13 cellular contexts compared by ENCODE assay signal in genomic region chr7:150385240-150385830, GRCh38. TPM values are rescaled to one million over a fixed set of nuclear protein-coding genes. Genes with fewer than 3 reads are reported as not detected.
DNase-seq lines count a peak whose midpoint lies in the region; TF ChIP-seq lines count a peak whose summit lies in the region.
"Had no signal": no experiment of that assay in that cellular context is flagged by ENCODE, and none has a peak within 500 bp of the region (broad histone marks: within the 10 kb centered on the region; RNA-seq: fewer than 3 reads in every experiment).

No MANE protein-coding gene starts in this region.

- 78% methylated on average over 15 of the region's 15 CpGs for WGBS in prostate gland
- 92% methylated on average over 15 of the region's 15 CpGs for WGBS in smooth muscle cell (ENCODE audit: low lambda C conversion rate)

- H3K27me3 ChIP-seq in prostate gland (replicated peaks; ENCODE audit: insufficient read depth) = no peaks in the 10 kb centered on the region
- H3K27me3 ChIP-seq in smooth muscle cell (ENCODE audit: low read depth) = no peaks in the 10 kb centered on the region
- H3K27me3 ChIP-seq: uterus had no signal

- H3K27ac ChIP-seq in caudate nucleus (ENCODE audit: low read depth, low read length) (peak overlapping the region; percentile 99), prostate gland (no peak overlapping the region), smooth muscle cell (ENCODE audit: low read depth) (no peak overlapping the region)
- H3K27ac ChIP-seq: uterus had no signal

- peaks cover 62% of the 10 kb centered on the region for H4K20me1 ChIP-seq in smooth muscle cell (ENCODE audit: low read depth)

- no peaks in the 10 kb centered on the region for H3F3A ChIP-seq in smooth muscle cell (ENCODE audit: low read depth)

- DNase-seq in CD14-positive monocyte (ENCODE audit: low spot score) = peak; percentile 10
- peak in 2 of 3 experiments; percentile 61 to 89 for DNase-seq in NCI-H1417 (lab: John Stamatoyannopoulos, UW)
- peak in 3 of 61 donors; percentile 23 to 56 (median 26) for DNase-seq in caudate nucleus (lab: John Stamatoyannopoulos, UW)
- peak; percentile 38 for DNase-seq in midbrain (lab: John Stamatoyannopoulos, UW)
- DNase-seq in NCI-H345 treated with DMSO at 0.1 percent for 48 hours (lab: John Stamatoyannopoulos, UW; ENCODE audit: unreplicated experiment) = no peak
- DNase-seq in prostate gland (ENCODE audit: low spot score) = no peak
- no peak for DNase-seq in GOT3 (lab: John Stamatoyannopoulos, UW)
- DNase-seq in smooth muscle cell (lab: John Stamatoyannopoulos, UW; ENCODE audit: unreplicated experiment) = no peak
- DNase-seq: NCI-H1694, uterus had no signal

- no peak overlapping the region for H2AFZ ChIP-seq in smooth muscle cell (ENCODE audit: low read depth)

- H3K4me1 Mint-ChIP-seq in CD14-positive monocyte = peaks cover 41% of the 10 kb centered on the region

- peaks cover 0 to 3% (median 0%) of the 10 kb centered on the region in 7 donors for H3K9me3 Mint-ChIP-seq in CD14-positive monocyte
- H3K9me3 Mint-ChIP-seq: dendritic cell treated with granulocyte-macrophage colony-stimulating factor and Interleukin-4, amounts not matched to agents 40 ng/mL and 50 ng/mL, for 4 days; IgD-negative memory B cell had no signal

- no peak for TF ChIP-seq POLR2A in prostate gland (IDR thresholded peaks at IDR 0.05)

- H3K79me2 ChIP-seq in smooth muscle cell (ENCODE audit: low read depth) = peaks cover 21% of the 10 kb centered on the region

- no peak overlapping the region for H3K4me3 Mint-ChIP-seq in CD14-positive monocyte
- H3K4me3 Mint-ChIP-seq: dendritic cell treated with granulocyte-macrophage colony-stimulating factor and Interleukin-4, amounts not matched to agents 40 ng/mL and 50 ng/mL, for 4 days; IgD-negative memory B cell had no signal

- no peak overlapping the region for H3K4me3 ChIP-seq in prostate gland
- H3K4me3 ChIP-seq in smooth muscle cell = no peak overlapping the region
- H3K4me3 ChIP-seq: uterus had no signal

- no peak overlapping the region for H3K9ac ChIP-seq in smooth muscle cell (ENCODE audit: low read depth)

- TF ChIP-seq CTCF in CD14-positive monocyte (IDR thresholded peaks at IDR 0.05) (no peak), prostate gland (IDR thresholded peaks at IDR 0.05) (no peak), smooth muscle cell (IDR thresholded peaks at IDR 0.05; ENCODE audit: borderline replicate concordance, insufficient read depth, poor library complexity, severe bottlenecking) (no peak)

- H3K27ac Mint-ChIP-seq in CD14-positive monocyte = peak overlapping the region in 2 of 7 donors; percentile 37 to 53

- H3K4me2 ChIP-seq in smooth muscle cell = no peak overlapping the region

- intact Hi-C loops in CD14-positive monocyte (cut with micrococcal nuclease) (loop anchor here in 1 of 2 donors (5.0 kb wide), 1 partner anchor 33 kb away; no protein-coding TSS in a partner anchor), prostate gland (cut with DNase I) (loop anchor here (10.0 kb wide), 1 partner anchor 91 kb away; no protein-coding TSS in a partner anchor)

- peaks cover 0 to 5% (median 0%) of the 10 kb centered on the region in 3 donors for H3K27me3 Mint-ChIP-seq in CD14-positive monocyte (ENCODE audit: low read depth in 3 of 3)
- H3K27me3 Mint-ChIP-seq: dendritic cell treated with granulocyte-macrophage colony-stimulating factor and Interleukin-4, amounts not matched to agents 40 ng/mL and 50 ng/mL, for 4 days; IgD-negative memory B cell had no signal

- H3K36me3 Mint-ChIP-seq in CD14-positive monocyte = peaks cover 9 to 19% of the 10 kb centered on the region in 2 donors

- H3K4me1 ChIP-seq in prostate gland (replicated peaks) (peaks cover 16% of the 10 kb centered on the region), smooth muscle cell (ENCODE audit: low read depth) (peaks cover 61% of the 10 kb centered on the region)
- H3K4me1 ChIP-seq: uterus had no signal

- H3K9me3 ChIP-seq in prostate gland = no peaks in the 10 kb centered on the region
- no peaks in the 10 kb centered on the region for H3K9me3 ChIP-seq in smooth muscle cell (replicated peaks; ENCODE audit: low read depth)
- H3K9me3 ChIP-seq: uterus had no signal

- H3K36me3 ChIP-seq in prostate gland (no peaks in the 10 kb centered on the region), smooth muscle cell (ENCODE audit: low read depth) (no peaks in the 10 kb centered on the region)
- H3K36me3 ChIP-seq: uterus had no signal

RNA-seq across cellular contexts. Expression of gene ZNF775, which starts 6.2 kb away (rescaled TPM):
- polyA plus RNA-seq in CD14-positive monocyte = 1 to 10 TPM; 1.3 to 2.7 TPM
- 10 to 100 TPM; 14.4 to 14.8 TPM for total RNA-seq in prostate gland
- 4.7 and 5.9 TPM in 2 replicates for total RNA-seq in smooth muscle cell
- 16.8 and 23.8 TPM in 2 replicates for polyA plus RNA-seq in smooth muscle cell

RNA-seq across cellular contexts. Expression of gene REPIN1, which starts 16.7 kb away (rescaled TPM):
- polyA plus RNA-seq in CD14-positive monocyte = 10 to 100 TPM; 32.7 to 39.0 TPM
- 100 to 1,000 TPM; 150 to 171 TPM for total RNA-seq in prostate gland
- 39.4 and 60.9 TPM in 2 replicates for total RNA-seq in smooth muscle cell
- 55.5 and 68.1 TPM in 2 replicates for polyA plus RNA-seq in smooth muscle cell

RNA-seq across cellular contexts. Expression of gene RARRES2, which starts 43.9 kb away (rescaled TPM):
- not detected for polyA plus RNA-seq in CD14-positive monocyte
- total RNA-seq in prostate gland = 10 to 100 TPM; 98.8 to 99.8 TPM
- 23.6 and 23.8 TPM in 2 replicates for total RNA-seq in smooth muscle cell
- 31.8 and 37.5 TPM in 2 replicates for polyA plus RNA-seq in smooth muscle cell
- total RNA-seq: mononuclear cell had no signal
- polyA plus RNA-seq: IgD-negative memory B cell had no signal

Comparison
In these comparisons a context has a peak if more than half of its experiments do, and no peak if none do; other contexts are left out.
1. DNase-seq: peak in CD14-positive monocyte (single experiment), NCI-H1417 (2 of 3) and midbrain (single experiment); none in NCI-H345 treated with DMSO at 0.1 percent for 48 hours (single experiment), prostate gland (single experiment), GOT3 (single experiment) and smooth muscle cell (single experiment).